Comparison of ENCODE assay signal across 29 cellular contexts in genomic region chr4:55117511-55117910, GRCh38. TPM values are rescaled to one million over a fixed set of nuclear protein-coding genes. Genes with fewer than 3 reads are reported as not detected.
"Had no signal": no experiment of that assay in that cellular context is flagged by ENCODE, and none has a peak within 500 bp of the region (broad histone marks: within the 10 kb centered on the region; RNA-seq: fewer than 3 reads in every experiment).

No MANE protein-coding gene starts in this region.

- H3K4me1 ChIP-seq: body of pancreas, gastrocnemius medialis, right atrium auricular region had no signal

- H3K36me3 ChIP-seq: gastrocnemius medialis, right atrium auricular region, spleen, thoracic aorta had no signal

- H3K4me3 ChIP-seq: body of pancreas, cardiac muscle cell, coronary artery, dorsolateral prefrontal cortex, gastrocnemius medialis, right atrium auricular region, spleen, thoracic aorta had no signal

- DNase-seq: activated CD4-positive, alpha-beta T cell treated with anti-CD3 and anti-CD28 coated beads for 36 hours; activated CD4-positive, CD25-positive, alpha-beta regulatory T cell; activated CD8-positive, alpha-beta memory T cell treated with anti-CD3 and anti-CD28 coated beads, Interleukin-2, amount 10 ng/mL, durations not matched to agents 7 days and 5 days; activated CD8-positive, alpha-beta T cell treated with anti-CD3 and anti-CD28 coated beads, Interleukin-2, amount 10 ng/mL, durations not matched to agents 7 days and 5 days; activated naive CD4-positive, alpha-beta T cell; activated T-cell treated with anti-CD3 and anti-CD28 coated beads, Interleukin-2, amount 50 U/mL, for 72 hours; anterior cingulate cortex; body of pancreas; cerebellar nuclear complex; dorsolateral prefrontal cortex; effector memory CD4-positive, alpha-beta T cell; gastrocnemius medialis; hippocampal formation; left cardiac atrium; naive thymus-derived CD8-positive, alpha-beta T cell; spleen; stimulated activated naive CD8-positive, alpha-beta T cell treated with anti-CD3 and anti-CD28 coated beads, Interleukin-15, Interleukin-2, amounts not matched to agents 100 U/mL and 50 U/mL, for 24 hours; T-helper 1 cell had no signal

- H3K4me3 Mint-ChIP-seq: activated CD4-positive, alpha-beta T cell treated with anti-CD3 and anti-CD28 coated beads for 36 hours; activated CD8-positive, alpha-beta memory T cell treated with anti-CD3 and anti-CD28 coated beads, Interleukin-2, amount 10 ng/mL, durations not matched to agents 7 days and 5 days; activated CD8-positive, alpha-beta T cell treated with anti-CD3 and anti-CD28 coated beads, Interleukin-2, amount 10 ng/mL, durations not matched to agents 7 days and 5 days; activated T-cell treated with anti-CD3 and anti-CD28 coated beads, Interleukin-2, amount 50 U/mL, for 72 hours; memory B cell; naive thymus-derived CD8-positive, alpha-beta T cell; neural crest cell; T-helper 2 cell treated with Interferon-gamma antibody and Interleukin-4, amounts not matched to agents 5 μg/mL and 100 μg/mL, for 36 hours; type B pancreatic cell had no signal

- H3K9me3 ChIP-seq: body of pancreas, gastrocnemius medialis, right atrium auricular region, spleen, thoracic aorta had no signal

- H3K27ac ChIP-seq: body of pancreas, cardiac muscle cell, coronary artery, dorsolateral prefrontal cortex, right atrium auricular region, spleen, thoracic aorta had no signal

- H3K9me3 Mint-ChIP-seq: activated naive CD4-positive, alpha-beta T cell treated with anti-CD3 and anti-CD28 coated beads, Interleukin-2, amount 50 U/mL, for 72 hours; activated T-cell treated with anti-CD3 and anti-CD28 coated beads, Interleukin-2, amount 50 U/mL, for 72 hours; neural crest cell; T-helper 2 cell treated with Interferon-gamma antibody and Interleukin-4, amounts not matched to agents 5 μg/mL and 100 μg/mL, for 36 hours; type B pancreatic cell had no signal

- H3K4me1 Mint-ChIP-seq: activated CD4-positive, alpha-beta T cell treated with anti-CD3 and anti-CD28 coated beads for 36 hours; activated CD8-positive, alpha-beta memory T cell treated with anti-CD3 and anti-CD28 coated beads, Interleukin-2, amount 10 ng/mL, durations not matched to agents 7 days and 5 days; memory B cell; naive thymus-derived CD8-positive, alpha-beta T cell; neural crest cell had no signal

- H3K27me3 ChIP-seq: body of pancreas, cardiac muscle cell, dorsolateral prefrontal cortex, gastrocnemius medialis, right atrium auricular region had no signal

- H3K27me3 Mint-ChIP-seq: activated CD8-positive, alpha-beta memory T cell treated with anti-CD3 and anti-CD28 coated beads, Interleukin-2, amount 10 ng/mL, durations not matched to agents 7 days and 5 days had no signal

- H3K36me3 Mint-ChIP-seq: activated CD8-positive, alpha-beta memory T cell treated with anti-CD3 and anti-CD28 coated beads, Interleukin-2, amount 10 ng/mL, durations not matched to agents 7 days and 5 days; activated naive CD4-positive, alpha-beta T cell treated with anti-CD3 and anti-CD28 coated beads, Interleukin-2, amount 50 U/mL, for 72 hours; memory B cell; naive thymus-derived CD8-positive, alpha-beta T cell; type B pancreatic cell had no signal

- ATAC-seq: activated CD4-positive, alpha-beta T cell treated with anti-CD3 and anti-CD28 coated beads for 36 hours; activated CD8-positive, alpha-beta memory T cell treated with anti-CD3 and anti-CD28 coated beads, Interleukin-2, amount 10 ng/mL, durations not matched to agents 7 days and 5 days; activated CD8-positive, alpha-beta T cell treated with anti-CD3 and anti-CD28 coated beads, Interleukin-2, amount 10 ng/mL, durations not matched to agents 7 days and 5 days; activated naive CD4-positive, alpha-beta T cell treated with anti-CD3 and anti-CD28 coated beads, Interleukin-2, amount 50 U/mL, for 72 hours; activated T-cell treated with anti-CD3 and anti-CD28 coated beads, Interleukin-2, amount 50 U/mL, for 72 hours; body of pancreas; gastrocnemius medialis; naive thymus-derived CD8-positive, alpha-beta T cell; stimulated activated naive CD8-positive, alpha-beta T cell treated with anti-CD3 and anti-CD28 coated beads, Interleukin-15, Interleukin-2, amounts not matched to agents 100 U/mL and 50 U/mL, for 24 hours had no signal

- H3K27ac Mint-ChIP-seq: activated CD4-positive, alpha-beta T cell treated with anti-CD3 and anti-CD28 coated beads for 36 hours; activated CD8-positive, alpha-beta memory T cell treated with anti-CD3 and anti-CD28 coated beads, Interleukin-2, amount 10 ng/mL, durations not matched to agents 7 days and 5 days; activated CD8-positive, alpha-beta T cell treated with anti-CD3 and anti-CD28 coated beads, Interleukin-2, amount 10 ng/mL, durations not matched to agents 7 days and 5 days; activated naive CD4-positive, alpha-beta T cell treated with anti-CD3 and anti-CD28 coated beads, Interleukin-2, amount 50 U/mL, for 72 hours; activated T-cell treated with anti-CD3 and anti-CD28 coated beads, Interleukin-2, amount 50 U/mL, for 72 hours; memory B cell; naive thymus-derived CD8-positive, alpha-beta T cell; T-helper 2 cell treated with Interferon-gamma antibody and Interleukin-4, amounts not matched to agents 5 μg/mL and 100 μg/mL, for 36 hours; type B pancreatic cell had no signal

RNA-seq across cellular contexts. Expression of gene KDR, which starts 7.9 kb away (rescaled TPM):
- total RNA-seq: activated CD4-positive, alpha-beta T cell treated with anti-CD3 and anti-CD28 coated beads for 36 hours; activated CD8-positive, alpha-beta memory T cell treated with anti-CD3 and anti-CD28 coated beads, Interleukin-2, amount 10 ng/mL, durations not matched to agents 7 days and 5 days; activated CD8-positive, alpha-beta T cell treated with anti-CD3 and anti-CD28 coated beads, Interleukin-2, amount 10 ng/mL, durations not matched to agents 7 days and 5 days; activated naive CD4-positive, alpha-beta T cell treated with anti-CD3 and anti-CD28 coated beads, Interleukin-2, amount 50 U/mL, for 72 hours; activated T-cell treated with anti-CD3 and anti-CD28 coated beads, Interleukin-2, amount 50 U/mL, for 72 hours; fibroblast of lung; naive thymus-derived CD8-positive, alpha-beta T cell had no signal
- polyA plus RNA-seq: keratinocyte; naive thymus-derived CD8-positive, alpha-beta T cell had no signal
